Comparison of ENCODE assay signal across 2 cellular contexts in genomic region chr12:65937806-65938205, GRCh38.
TF ChIP-seq lines count a peak whose summit lies in the region.

No MANE protein-coding gene starts in this region.

TF ChIP-seq in SK-N-SH, 30 proteins besides CTCF, POLR2A, EP300 and RAD21 (continued from another document):
- no peak for TF ChIP-seq IRF3 (IDR thresholded peaks at IDR 0.05; ENCODE audit: low read depth, low read length)
- TF ChIP-seq, protein P1, sequence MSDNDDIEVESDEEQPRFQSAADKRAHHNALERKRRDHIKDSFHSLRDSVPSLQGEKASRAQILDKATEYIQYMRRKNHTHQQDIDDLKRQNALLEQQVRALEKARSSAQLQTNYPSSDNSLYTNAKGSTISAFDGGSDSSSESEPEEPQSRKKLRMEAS (IDR thresholded peaks at IDR 0.05; ENCODE audit: low read depth), result no peak
- TF ChIP-seq USF1 (IDR thresholded peaks at IDR 0.05; ENCODE audit: borderline replicate concordance, low read depth), result no peak
- no peak for TF ChIP-seq GATA2 (CRISPR knock-in tag; IDR thresholded peaks at IDR 0.05)
- no peak for TF ChIP-seq GABPA (IDR thresholded peaks at IDR 0.05; ENCODE audit: low read depth)
- no peak for TF ChIP-seq FOXM1 (IDR thresholded peaks at IDR 0.05; ENCODE audit: low read depth)
- no peak for TF ChIP-seq JUND (IDR thresholded peaks at IDR 0.05)
- TF ChIP-seq YY1 (IDR thresholded peaks at IDR 0.05; ENCODE audit: low read depth), result no peak
- no peak for TF ChIP-seq SIN3A (IDR thresholded peaks at IDR 0.05; ENCODE audit: borderline replicate concordance, low read depth, low read length)
- no peak for TF ChIP-seq ZBTB33 (IDR thresholded peaks at IDR 0.05; ENCODE audit: borderline replicate concordance, low read depth)
- no peak for TF ChIP-seq POLR2AphosphoS5 (IDR thresholded peaks at IDR 0.05; ENCODE audit: low read depth, low read length)
- TF ChIP-seq TAF1 (IDR thresholded peaks at IDR 0.05; ENCODE audit: borderline replicate concordance, low read depth, low read length), result no peak
- TF ChIP-seq NFIC (IDR thresholded peaks at IDR 0.05; ENCODE audit: borderline replicate concordance), result no peak
- TF ChIP-seq RXRA (IDR thresholded peaks at IDR 0.05; ENCODE audit: borderline replicate concordance, low read depth), result no peak
- TF ChIP-seq, protein P2, sequence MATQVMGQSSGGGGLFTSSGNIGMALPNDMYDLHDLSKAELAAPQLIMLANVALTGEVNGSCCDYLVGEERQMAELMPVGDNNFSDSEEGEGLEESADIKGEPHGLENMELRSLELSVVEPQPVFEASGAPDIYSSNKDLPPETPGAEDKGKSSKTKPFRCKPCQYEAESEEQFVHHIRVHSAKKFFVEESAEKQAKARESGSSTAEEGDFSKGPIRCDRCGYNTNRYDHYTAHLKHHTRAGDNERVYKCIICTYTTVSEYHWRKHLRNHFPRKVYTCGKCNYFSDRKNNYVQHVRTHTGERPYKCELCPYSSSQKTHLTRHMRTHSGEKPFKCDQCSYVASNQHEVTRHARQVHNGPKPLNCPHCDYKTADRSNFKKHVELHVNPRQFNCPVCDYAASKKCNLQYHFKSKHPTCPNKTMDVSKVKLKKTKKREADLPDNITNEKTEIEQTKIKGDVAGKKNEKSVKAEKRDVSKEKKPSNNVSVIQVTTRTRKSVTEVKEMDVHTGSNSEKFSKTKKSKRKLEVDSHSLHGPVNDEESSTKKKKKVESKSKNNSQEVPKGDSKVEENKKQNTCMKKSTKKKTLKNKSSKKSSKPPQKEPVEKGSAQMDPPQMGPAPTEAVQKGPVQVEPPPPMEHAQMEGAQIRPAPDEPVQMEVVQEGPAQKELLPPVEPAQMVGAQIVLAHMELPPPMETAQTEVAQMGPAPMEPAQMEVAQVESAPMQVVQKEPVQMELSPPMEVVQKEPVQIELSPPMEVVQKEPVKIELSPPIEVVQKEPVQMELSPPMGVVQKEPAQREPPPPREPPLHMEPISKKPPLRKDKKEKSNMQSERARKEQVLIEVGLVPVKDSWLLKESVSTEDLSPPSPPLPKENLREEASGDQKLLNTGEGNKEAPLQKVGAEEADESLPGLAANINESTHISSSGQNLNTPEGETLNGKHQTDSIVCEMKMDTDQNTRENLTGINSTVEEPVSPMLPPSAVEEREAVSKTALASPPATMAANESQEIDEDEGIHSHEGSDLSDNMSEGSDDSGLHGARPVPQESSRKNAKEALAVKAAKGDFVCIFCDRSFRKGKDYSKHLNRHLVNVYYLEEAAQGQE (IDR thresholded peaks at IDR 0.05; ENCODE audit: low read depth, low read length), result no peak
- TF ChIP-seq, protein P3, sequence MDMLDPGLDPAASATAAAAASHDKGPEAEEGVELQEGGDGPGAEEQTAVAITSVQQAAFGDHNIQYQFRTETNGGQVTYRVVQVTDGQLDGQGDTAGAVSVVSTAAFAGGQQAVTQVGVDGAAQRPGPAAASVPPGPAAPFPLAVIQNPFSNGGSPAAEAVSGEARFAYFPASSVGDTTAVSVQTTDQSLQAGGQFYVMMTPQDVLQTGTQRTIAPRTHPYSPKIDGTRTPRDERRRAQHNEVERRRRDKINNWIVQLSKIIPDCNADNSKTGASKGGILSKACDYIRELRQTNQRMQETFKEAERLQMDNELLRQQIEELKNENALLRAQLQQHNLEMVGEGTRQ (IDR thresholded peaks at IDR 0.05; ENCODE audit: borderline replicate concordance, low read depth, low read length), result no peak
- TF ChIP-seq SMC3 (IDR thresholded peaks at IDR 0.05; ENCODE audit: low read depth, low read length), result no peak

TF ChIP-seq in SK-N-SH treated with all-trans-retinoic acid at 6 μM for 48 hours, 23 proteins besides CTCF, POLR2A, EP300 and RAD21 (continued from another document):
- TF ChIP-seq SNAI2 (CRISPR knock-in tag; IDR thresholded peaks at IDR 0.05), result no peak
- no peak for TF ChIP-seq CREB5 (CRISPR knock-in tag; IDR thresholded peaks at IDR 0.05; ENCODE audit: low read depth)
- TF ChIP-seq POU6F1 (CRISPR knock-in tag; IDR thresholded peaks at IDR 0.05; ENCODE audit: borderline replicate concordance, low read depth), result no peak
TF ChIP-seq in SK-N-SH treated with all-trans-retinoic acid at 6 μM for 48 hours: peak in this region for 0.
